34 cellular contexts compared by ENCODE assay signal in the genomic region with DNA sequence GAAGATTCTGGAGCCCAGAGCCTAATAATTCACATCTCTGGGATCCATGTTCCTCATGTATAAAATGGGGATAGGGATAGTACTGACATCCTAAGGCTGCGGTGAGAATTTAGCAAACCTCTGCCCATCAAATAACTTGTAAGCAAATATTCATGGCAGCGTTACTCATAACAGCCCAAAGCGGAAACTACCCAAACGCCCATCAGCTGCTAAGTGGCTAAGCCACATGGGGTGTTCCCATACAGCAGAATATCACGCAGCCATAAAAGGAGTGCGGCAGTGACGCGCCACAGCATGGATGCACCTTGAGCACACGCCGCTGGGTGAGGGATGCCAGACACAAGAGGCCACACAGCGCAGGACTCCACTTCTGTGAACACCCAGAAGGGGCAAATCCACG. TPM values are rescaled to one million over a fixed set of nuclear protein-coding genes. Genes with fewer than 3 reads are reported as not detected.
A peak's percentile ranks its signal among the peaks of the same experiment; 100 is the strongest.
DNase-seq lines count a peak whose midpoint lies in the region; ATAC-seq and TF ChIP-seq lines count a peak whose summit lies in the region.
"Had no signal": no experiment of that assay in that cellular context is flagged by ENCODE, and none has a peak within 500 bp of the region (broad histone marks: within the 10 kb centered on the region; RNA-seq: fewer than 3 reads in every experiment).

No MANE protein-coding gene starts in this region.

- TF ChIP-seq CTCF in activated CD8-positive, alpha-beta T cell treated with anti-CD3 and anti-CD28 coated beads for 36 hours (IDR thresholded peaks at IDR 0.05): no peak
- TF ChIP-seq CTCF in GM06990 (IDR thresholded peaks at IDR 0.05; ENCODE audit: insufficient read depth, low read length, poor library complexity, severe bottlenecking): no peak
- TF ChIP-seq CTCF in sigmoid colon (IDR thresholded peaks at IDR 0.05): no peak

- no peak for TF ChIP-seq POLR2A in sigmoid colon (IDR thresholded peaks at IDR 0.05)

- H3K27me3 ChIP-seq in GM06990 (replicated peaks; ENCODE audit: control insufficient read depth, insufficient read depth, low read length): no peaks in the 10 kb centered on the region
- no peaks in the 10 kb centered on the region for H3K27me3 ChIP-seq in sigmoid colon
- H3K27me3 ChIP-seq: adrenal gland, right lobe of liver, SJSA1, vagina had no signal

- H3K36me3 Mint-ChIP-seq in activated CD8-positive, alpha-beta T cell treated with anti-CD3 and anti-CD28 coated beads for 36 hours (ENCODE audit: low read depth): peaks cover 35% of the 10 kb centered on the region
- H3K36me3 Mint-ChIP-seq in activated CD8-positive, alpha-beta T cell treated with anti-CD3 and anti-CD28 coated beads, Interleukin-2, amount 10 ng/mL, durations not matched to agents 7 days and 5 days (ENCODE audit: low read depth): peaks cover 69% of the 10 kb centered on the region
- peaks cover 36% of the 10 kb centered on the region for H3K36me3 Mint-ChIP-seq in activated CD4-positive, alpha-beta memory T cell treated with anti-CD3 and anti-CD28 coated beads for 36 hours

- CTCF ChIA-PET in activated CD8-positive, alpha-beta T cell treated with anti-CD3 and anti-CD28 coated beads for 36 hours (lab: Charles Lee): no interaction called here
- CTCF ChIA-PET in activated CD8-positive, alpha-beta T cell treated with anti-CD3 and anti-CD28 coated beads, Interleukin-2, amount 10 ng/mL, durations not matched to agents 7 days and 5 days (lab: Charles Lee): interaction anchor here (1.2 to 1.8 kb wide), 2 partner anchors 20 to 131 kb away, joined by 3 to 5 read pairs; no protein-coding TSS in a partner anchor
- CTCF ChIA-PET in activated CD4-positive, alpha-beta memory T cell treated with anti-CD3 and anti-CD28 coated beads for 36 hours (lab: Charles Lee): no interaction called here

- TF ChIP-seq EP300 in sigmoid colon (IDR thresholded peaks at IDR 0.05): no peak

- H3K27ac ChIP-seq in sigmoid colon: peak overlapping the region in 1 of 4 donors; percentile 85
- H3K27ac ChIP-seq: prostate gland, right lobe of liver, SJSA1, vagina had no signal

- H3K4me3 ChIP-seq in GM06990 (replicated peaks; ENCODE audit: low read depth, low read length) (no peak overlapping the region), sigmoid colon (no peak overlapping the region)
- H3K4me3 ChIP-seq: A549, adrenal gland, prostate gland, right lobe of liver, SJSA1, vagina had no signal

- H3K4me3 Mint-ChIP-seq in activated CD8-positive, alpha-beta T cell treated with anti-CD3 and anti-CD28 coated beads for 36 hours: no peak overlapping the region
- H3K4me3 Mint-ChIP-seq in activated CD8-positive, alpha-beta T cell treated with anti-CD3 and anti-CD28 coated beads, Interleukin-2, amount 10 ng/mL, durations not matched to agents 7 days and 5 days: no peak overlapping the region
- H3K4me3 Mint-ChIP-seq in activated CD4-positive, alpha-beta memory T cell treated with anti-CD3 and anti-CD28 coated beads for 36 hours: no peak overlapping the region
- H3K4me3 Mint-ChIP-seq: activated B cell treated with CpG ODN at 0.5 μM for 24 hours; brain; CD4-positive, alpha-beta T cell; dendritic cell treated with granulocyte-macrophage colony-stimulating factor and Interleukin-4, amounts not matched to agents 40 ng/mL and 50 ng/mL, for 4 days; endodermal cell; naive B cell; stimulated activated naive CD8-positive, alpha-beta T cell treated with anti-CD3 and anti-CD28 coated beads, Interleukin-15, Interleukin-2, amounts not matched to agents 100 ng/mL and 50 ng/mL, for 24 hours had no signal

- 94 to 95% methylated on average over 12 of the region's 12 CpGs for WGBS in sigmoid colon, 2 donors

- POLR2A ChIA-PET in activated CD8-positive, alpha-beta T cell treated with anti-CD3 and anti-CD28 coated beads for 36 hours (lab: Charles Lee): no interaction called here
- POLR2A ChIA-PET in activated CD8-positive, alpha-beta T cell treated with anti-CD3 and anti-CD28 coated beads, Interleukin-2, amount 10 ng/mL, durations not matched to agents 7 days and 5 days (lab: Charles Lee): no interaction called here
- POLR2A ChIA-PET in activated CD4-positive, alpha-beta memory T cell treated with anti-CD3 and anti-CD28 coated beads for 36 hours (lab: Charles Lee): no interaction called here

- no peaks in the 10 kb centered on the region for H3K27me3 Mint-ChIP-seq in activated CD8-positive, alpha-beta T cell treated with anti-CD3 and anti-CD28 coated beads for 36 hours
- H3K27me3 Mint-ChIP-seq in activated CD8-positive, alpha-beta T cell treated with anti-CD3 and anti-CD28 coated beads, Interleukin-2, amount 10 ng/mL, durations not matched to agents 7 days and 5 days (ENCODE audit: low read depth): no peaks in the 10 kb centered on the region
- no peaks in the 10 kb centered on the region for H3K27me3 Mint-ChIP-seq in activated CD4-positive, alpha-beta memory T cell treated with anti-CD3 and anti-CD28 coated beads for 36 hours
- H3K27me3 Mint-ChIP-seq: activated B cell treated with CpG ODN at 0.5 μM for 24 hours; brain; CD4-positive, alpha-beta T cell; dendritic cell treated with granulocyte-macrophage colony-stimulating factor and Interleukin-4, amounts not matched to agents 40 ng/mL and 50 ng/mL, for 4 days; naive B cell; stimulated activated naive CD8-positive, alpha-beta T cell treated with anti-CD3 and anti-CD28 coated beads, Interleukin-15, Interleukin-2, amounts not matched to agents 100 ng/mL and 50 ng/mL, for 24 hours had no signal

- no peaks in the 10 kb centered on the region for H3K9me3 ChIP-seq in sigmoid colon
- H3K9me3 ChIP-seq: A549, adrenal gland, prostate gland, right lobe of liver, SJSA1, vagina had no signal

- no peaks in the 10 kb centered on the region for H3K9me3 Mint-ChIP-seq in activated CD8-positive, alpha-beta T cell treated with anti-CD3 and anti-CD28 coated beads for 36 hours
- H3K9me3 Mint-ChIP-seq in activated CD8-positive, alpha-beta T cell treated with anti-CD3 and anti-CD28 coated beads, Interleukin-2, amount 10 ng/mL, durations not matched to agents 7 days and 5 days (ENCODE audit: insufficient read depth): no peaks in the 10 kb centered on the region
- no peaks in the 10 kb centered on the region for H3K9me3 Mint-ChIP-seq in activated CD4-positive, alpha-beta memory T cell treated with anti-CD3 and anti-CD28 coated beads for 36 hours
- H3K9me3 Mint-ChIP-seq: activated B cell treated with CpG ODN at 0.5 μM for 24 hours; brain; CD4-positive, alpha-beta T cell; dendritic cell treated with granulocyte-macrophage colony-stimulating factor and Interleukin-4, amounts not matched to agents 40 ng/mL and 50 ng/mL, for 4 days; endodermal cell; naive B cell; stimulated activated naive CD8-positive, alpha-beta T cell treated with anti-CD3 and anti-CD28 coated beads, Interleukin-15, Interleukin-2, amounts not matched to agents 100 ng/mL and 50 ng/mL, for 24 hours had no signal

- H3K27ac Mint-ChIP-seq in activated CD8-positive, alpha-beta T cell treated with anti-CD3 and anti-CD28 coated beads for 36 hours: no peak overlapping the region
- H3K27ac Mint-ChIP-seq in activated CD8-positive, alpha-beta T cell treated with anti-CD3 and anti-CD28 coated beads, Interleukin-2, amount 10 ng/mL, durations not matched to agents 7 days and 5 days: no peak overlapping the region
- no peak overlapping the region for H3K27ac Mint-ChIP-seq in activated CD4-positive, alpha-beta memory T cell treated with anti-CD3 and anti-CD28 coated beads for 36 hours
- H3K27ac Mint-ChIP-seq: activated B cell treated with CpG ODN at 0.5 μM for 24 hours; CD4-positive, alpha-beta T cell; dendritic cell treated with granulocyte-macrophage colony-stimulating factor and Interleukin-4, amounts not matched to agents 40 ng/mL and 50 ng/mL, for 4 days; endodermal cell; stimulated activated naive CD8-positive, alpha-beta T cell treated with anti-CD3 and anti-CD28 coated beads, Interleukin-15, Interleukin-2, amounts not matched to agents 100 ng/mL and 50 ng/mL, for 24 hours had no signal

- H3K36me3 ChIP-seq in GM06990 (ENCODE audit: control insufficient read depth, insufficient read depth, low read length) (peaks cover 33% of the 10 kb centered on the region), sigmoid colon (peaks cover 30 to 70% (median 51%) of the 10 kb centered on the region in 4 donors)

- intact Hi-C loops in activated CD8-positive, alpha-beta T cell treated with anti-CD3 and anti-CD28 coated beads for 36 hours (cut with micrococcal nuclease): no loop called here
- intact Hi-C loops in activated CD4-positive, alpha-beta memory T cell treated with anti-CD3 and anti-CD28 coated beads for 36 hours (cut with micrococcal nuclease): no loop called here
- intact Hi-C loops in sigmoid colon (cut with DNase I): no loop called here

- ATAC-seq in activated CD8-positive, alpha-beta T cell treated with anti-CD3 and anti-CD28 coated beads for 36 hours: no peak
- no peak for ATAC-seq in activated CD8-positive, alpha-beta T cell treated with anti-CD3 and anti-CD28 coated beads, Interleukin-2, amount 10 ng/mL, durations not matched to agents 7 days and 5 days
- ATAC-seq: A549, esophagus mucosa, left ventricle myocardium superior, right lobe of liver had no signal

- peak; percentile 42 for DNase-seq in activated CD8-positive, alpha-beta T cell treated with anti-CD3 and anti-CD28 coated beads for 36 hours
- DNase-seq in activated CD8-positive, alpha-beta T cell treated with anti-CD3 and anti-CD28 coated beads, Interleukin-2, amount 10 ng/mL, durations not matched to agents 7 days and 5 days: no peak
- DNase-seq in GM06990 (ENCODE audit: extremely low read depth, insufficient read length): peak; percentile 29
- DNase-seq in activated CD4-positive, alpha-beta memory T cell treated with anti-CD3 and anti-CD28 coated beads for 36 hours: peak; percentile 48
- DNase-seq in myocyte (ENCODE audit: low read depth): peak; percentile 44
- no peak for DNase-seq in T-helper 1 cell
- DNase-seq in NCI-H1092 treated with DMSO at 0.1 percent for 48 hours (lab: John Stamatoyannopoulos, UW): no peak
- no peak for DNase-seq in sigmoid colon
- DNase-seq: activated B cell treated with CpG ODN at 0.5 μM for 24 hours; activated CD8-positive, alpha-beta memory T cell treated with anti-CD3 and anti-CD28 coated beads for 24 hours; activated T-cell treated with anti-CD3 and anti-CD28 coated beads, Interleukin-2, amount 50 U/mL, for 1 hour; adrenal gland; AML-193; CD4-positive, alpha-beta T cell; endodermal cell; foreskin melanocyte; kidney; left ventricle myocardium superior; naive B cell; NCI-H2029; NCI-H510A treated with DMSO at 0.1 percent for 48 hours; nucleus accumbens; right lobe of liver had no signal

- peaks cover 0 to 29% (median 21%) of the 10 kb centered on the region in 4 donors for H3K4me1 ChIP-seq in sigmoid colon
- H3K4me1 ChIP-seq: prostate gland, right lobe of liver had no signal

- peaks cover 30% of the 10 kb centered on the region for H3K4me1 Mint-ChIP-seq in activated CD8-positive, alpha-beta T cell treated with anti-CD3 and anti-CD28 coated beads for 36 hours (ENCODE audit: low read depth)
- H3K4me1 Mint-ChIP-seq in activated CD8-positive, alpha-beta T cell treated with anti-CD3 and anti-CD28 coated beads, Interleukin-2, amount 10 ng/mL, durations not matched to agents 7 days and 5 days (ENCODE audit: low read depth): peaks cover 37% of the 10 kb centered on the region
- peaks cover 25% of the 10 kb centered on the region for H3K4me1 Mint-ChIP-seq in activated CD4-positive, alpha-beta memory T cell treated with anti-CD3 and anti-CD28 coated beads for 36 hours (ENCODE audit: low read depth)
- H3K4me1 Mint-ChIP-seq: endodermal cell had no signal

RNA-seq across cellular contexts. Expression of a gene that starts 19.7 kb away (rescaled TPM):
- total RNA-seq in activated CD8-positive, alpha-beta T cell treated with anti-CD3 and anti-CD28 coated beads for 36 hours: 10 to 100 TPM; 37.4 to 38.0 TPM
- 10 to 100 TPM; 67.7 to 74.8 TPM for total RNA-seq in activated CD8-positive, alpha-beta T cell treated with anti-CD3 and anti-CD28 coated beads, Interleukin-2, amount 10 ng/mL, durations not matched to agents 7 days and 5 days
- 10 to 100 TPM; 54.4 to 55.8 TPM for total RNA-seq in activated CD4-positive, alpha-beta memory T cell treated with anti-CD3 and anti-CD28 coated beads for 36 hours
- total RNA-seq in myocyte: 14.7 and 19.0 TPM in 2 replicates
- polyA plus RNA-seq in myocyte (2012): 21.9 TPM
- total RNA-seq in sigmoid colon: 10 to 100 TPM; 17.4 to 30.7 (median 24.8) TPM
- 10 to 100 TPM; 31.2 to 51.6 (median 45.8) TPM for polyA plus RNA-seq in sigmoid colon

RNA-seq across cellular contexts. Expression of a gene that starts 20.4 kb away (rescaled TPM):
- total RNA-seq in activated CD8-positive, alpha-beta T cell treated with anti-CD3 and anti-CD28 coated beads for 36 hours: 1 to 10 TPM; 8.9 to 9.2 TPM
- total RNA-seq in activated CD8-positive, alpha-beta T cell treated with anti-CD3 and anti-CD28 coated beads, Interleukin-2, amount 10 ng/mL, durations not matched to agents 7 days and 5 days: 1 to 10 TPM; 8.3 to 9.0 TPM
- total RNA-seq in activated CD4-positive, alpha-beta memory T cell treated with anti-CD3 and anti-CD28 coated beads for 36 hours: 10 to 100 TPM in 1 of 2 experiments, 1 to 10 TPM in 1; 9.0 to 10.3 TPM
- total RNA-seq in myocyte: 8.9 and 9.7 TPM in 2 replicates
- polyA plus RNA-seq in myocyte (2012): 5.7 TPM
- 10 to 100 TPM in 2 of 4 donors, 1 to 10 TPM in 2; 5.8 to 13.2 (median 9.3) TPM for total RNA-seq in sigmoid colon
- 1 to 10 TPM in 2 of 3 donors, under 1 TPM in 1; 0.92 to 2.7 (median 1.8) TPM for polyA plus RNA-seq in sigmoid colon

RNA-seq across cellular contexts. Expression of a gene that starts 44.5 kb away (rescaled TPM):
- not detected for total RNA-seq in activated CD8-positive, alpha-beta T cell treated with anti-CD3 and anti-CD28 coated beads for 36 hours
- not detected for total RNA-seq in activated CD8-positive, alpha-beta T cell treated with anti-CD3 and anti-CD28 coated beads, Interleukin-2, amount 10 ng/mL, durations not matched to agents 7 days and 5 days
- total RNA-seq in activated CD4-positive, alpha-beta memory T cell treated with anti-CD3 and anti-CD28 coated beads for 36 hours: not detected
- not detected in 2 replicates for total RNA-seq in myocyte
- not detected for polyA plus RNA-seq in myocyte (2012)
- 1 to 10 TPM in 3 of 4 donors, not detected in 1; 1.4 to 2.5 (median 2.1) TPM for total RNA-seq in sigmoid colon
- polyA plus RNA-seq in sigmoid colon: 1 to 10 TPM in 1 of 3 donors, under 1 TPM in 2; 0.60 to 1.8 (median 0.66) TPM
- total RNA-seq: activated B cell treated with CpG ODN at 0.5 μM for 24 hours, endodermal cell, esophagus mucosa, H4, HT-29, RPMI7951, SJSA1 had no signal
- polyA plus RNA-seq: A549 had no signal

Comparison
In these comparisons a context has a peak if more than half of its experiments do, and no peak if none do; other contexts are left out.
1. DNase-seq: peak in activated CD8-positive, alpha-beta T cell treated with anti-CD3 and anti-CD28 coated beads for 36 hours (single experiment), GM06990 (single experiment), activated CD4-positive, alpha-beta memory T cell treated with anti-CD3 and anti-CD28 coated beads for 36 hours (single experiment) and myocyte (single experiment); none in activated CD8-positive, alpha-beta T cell treated with anti-CD3 and anti-CD28 coated beads, Interleukin-2, amount 10 ng/mL, durations not matched to agents 7 days and 5 days (single experiment), T-helper 1 cell (0 of 5), NCI-H1092 treated with DMSO at 0.1 percent for 48 hours (single experiment) and sigmoid colon (single experiment).